ENCODE assay signal across 17 cellular contexts in genomic region chr4:182140547-182140946, GRCh38.
"Had no signal": no experiment of that assay in that cellular context is flagged by ENCODE, and none has a peak within 500 bp of the region (broad histone marks: within the 10 kb centered on the region; RNA-seq: fewer than 3 reads in every experiment).

No MANE protein-coding gene starts in this region.

- H3K4me2 ChIP-seq: SK-N-SH had no signal

- DNase-seq: activated B cell treated with CpG ODN at 0.5 μM for 24 hours; activated CD4-positive, alpha-beta T cell treated with anti-CD3 and anti-CD28 coated beads, Interleukin-2, amount 10 ng/mL, durations not matched to agents 24 days and 14 days; activated CD8-positive, alpha-beta memory T cell treated with anti-CD3 and anti-CD28 coated beads, Interleukin-2, amount 50 U/mL, for 4 hours; activated effector memory CD4-positive, alpha-beta T cell treated with Interleukin-2 at 50 U/mL for 16 hours; activated T-cell treated with anti-CD3 and anti-CD28 coated beads, Interleukin-2, amount 50 U/mL, for 4 hours; caudate nucleus; effector memory CD8-positive, alpha-beta T cell; hippocampal formation; midbrain; ovary; SK-N-SH; stimulated activated naive B cell treated with anti-CD40 and anti-IgM and Interleukin-4, amounts not matched to agents 10 μg/mL and 1 μg/mL and 100 μg/mL, for 72 hours had no signal

- H3K36me3 ChIP-seq: ovary, thoracic aorta had no signal

- H3K27ac ChIP-seq: epithelial cell of prostate, ovary, thoracic aorta had no signal

- H3K27me3 ChIP-seq: ovary had no signal

- ATAC-seq: activated T-cell treated with anti-CD3 and anti-CD28 coated beads, Interleukin-2, amount 50 U/mL, for 4 hours; effector memory CD8-positive, alpha-beta T cell; left lobe of liver; sciatic nerve; stimulated activated naive B cell treated with anti-CD40 and anti-IgM and Interleukin-4, amounts not matched to agents 10 μg/mL and 1 μg/mL and 100 μg/mL, for 72 hours had no signal

- H3K4me3 Mint-ChIP-seq: activated B cell treated with CpG ODN at 0.5 μM for 24 hours; activated CD4-positive, alpha-beta T cell treated with anti-CD3 and anti-CD28 coated beads, Interleukin-2, amount 10 ng/mL, durations not matched to agents 24 days and 14 days; activated naive CD8-positive, alpha-beta T cell; activated T-cell treated with anti-CD3 and anti-CD28 coated beads, Interleukin-2, amount 50 U/mL, for 4 hours; effector memory CD8-positive, alpha-beta T cell; stimulated activated naive B cell treated with anti-CD40 and anti-IgM and Interleukin-4, amounts not matched to agents 10 μg/mL and 1 μg/mL and 100 μg/mL, for 72 hours had no signal

- H3K27ac Mint-ChIP-seq: activated B cell treated with CpG ODN at 0.5 μM for 24 hours; activated CD4-positive, alpha-beta T cell treated with anti-CD3 and anti-CD28 coated beads, Interleukin-2, amount 10 ng/mL, durations not matched to agents 24 days and 14 days; activated naive CD8-positive, alpha-beta T cell; effector memory CD8-positive, alpha-beta T cell; stimulated activated naive B cell treated with anti-CD40 and anti-IgM and Interleukin-4, amounts not matched to agents 10 μg/mL and 1 μg/mL and 100 μg/mL, for 72 hours had no signal

- H3K36me3 Mint-ChIP-seq: activated naive CD8-positive, alpha-beta T cell had no signal

- H3K9me3 ChIP-seq: ovary, SK-N-SH, thoracic aorta had no signal

- H3K9ac ChIP-seq: SK-N-SH had no signal

- H3K9me3 Mint-ChIP-seq: activated B cell treated with CpG ODN at 0.5 μM for 24 hours; activated T-cell treated with anti-CD3 and anti-CD28 coated beads, Interleukin-2, amount 50 U/mL, for 4 hours; stimulated activated naive B cell treated with anti-CD40 and anti-IgM and Interleukin-4, amounts not matched to agents 10 μg/mL and 1 μg/mL and 100 μg/mL, for 72 hours had no signal

- H3K4me3 ChIP-seq: ovary, thoracic aorta had no signal
